In the genomic region with DNA sequence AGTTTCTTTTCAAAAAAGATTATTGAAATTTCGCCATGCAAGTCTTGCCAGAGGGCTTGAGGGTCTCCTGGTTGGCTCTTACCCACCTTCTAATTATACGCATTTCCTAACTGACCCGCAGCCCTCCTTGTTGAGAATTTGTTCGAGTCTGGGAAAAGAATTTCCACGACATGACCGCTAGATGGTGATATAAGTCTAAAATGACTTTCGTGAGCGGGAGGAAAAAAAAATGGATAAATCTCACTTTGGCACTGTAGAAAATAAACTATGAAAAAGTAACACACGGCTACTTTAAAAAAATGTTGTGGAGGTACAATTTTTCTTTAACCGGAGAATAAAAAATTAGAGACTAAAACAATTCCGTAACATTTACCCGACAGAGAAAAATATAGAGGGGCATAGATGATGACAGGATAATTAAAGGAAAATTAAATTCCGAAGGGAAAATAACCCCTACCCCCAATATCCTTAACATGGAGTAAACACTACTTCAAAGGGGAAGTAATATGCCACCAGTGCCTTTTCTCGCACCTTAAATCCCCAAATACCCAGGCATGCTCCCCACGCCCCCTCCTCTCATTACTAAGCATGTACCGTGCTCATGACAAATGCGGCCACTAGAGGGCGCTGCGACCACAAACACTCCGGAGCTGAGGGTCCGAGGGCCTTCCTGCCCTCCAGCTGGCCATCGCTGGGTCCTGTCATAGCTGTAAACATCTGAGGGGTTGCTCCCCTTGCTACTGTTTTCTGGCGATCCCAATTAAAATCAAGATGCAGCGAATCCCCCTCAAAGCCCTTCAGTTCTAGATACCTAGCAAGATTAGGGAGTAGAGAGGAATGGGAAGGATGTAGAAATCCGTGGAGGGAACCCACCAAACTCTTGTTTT, we compare ENCODE assay signal across 8 cellular contexts.
DNase-seq lines count a peak whose midpoint lies in the region; ATAC-seq and TF ChIP-seq lines count a peak whose summit lies in the region.

No MANE protein-coding gene starts in this region.

- H3K27me3 ChIP-seq in Caco-2 (replicated peaks; ENCODE audit: control insufficient read depth, insufficient read depth, low read length) = no peaks in the 10 kb centered on the region; the same call in none of the 2 replicates
- no peaks in the 10 kb centered on the region for H3K27me3 ChIP-seq in Peyer's patch
- no peaks in the 10 kb centered on the region for H3K27me3 ChIP-seq in body of pancreas
- H3K27me3 ChIP-seq in iPS-20b (ENCODE audit: insufficient read depth, low read length) = peaks cover 6% of the 10 kb centered on the region; the same call in 1 of the 2 replicates

- H3K27me3 Mint-ChIP-seq in Caco-2 (ENCODE audit: insufficient read depth, unreplicated experiment) = peaks cover 17% of the 10 kb centered on the region

- no peak overlapping the region for H3K4me3 ChIP-seq in Caco-2 (ENCODE audit: low read depth, low read length)
- no peak overlapping the region for H3K4me3 ChIP-seq in Peyer's patch
- no peak overlapping the region for H3K4me3 ChIP-seq in body of pancreas
- peak overlapping the region; percentile 69 for H3K4me3 ChIP-seq in iPS-20b (ENCODE audit: low read length)

- no TSS peak for BruUV-seq in Caco-2 (replicated peaks; lab: Mats Ljungman, UMichigan)

- intact Hi-C loops in Caco-2 (cut with micrococcal nuclease; ENCODE audit: unreplicated experiment) = loop anchor here (1.0 to 10.0 kb wide), 7 partner anchors 52 to 1049 kb away; no protein-coding TSS in a partner anchor
- intact Hi-C loops in body of pancreas (cut with DNase I) = no loop called here

- H3K36me3 ChIP-seq in Caco-2 (ENCODE audit: control insufficient read depth, insufficient read depth, low read length) (no peaks in the 10 kb centered on the region), Peyer's patch (no peaks in the 10 kb centered on the region), body of pancreas (replicated peaks in 1 of 2; ENCODE audit: insufficient read depth in 1 of 2, low read depth in 2 of 2) (no peaks in the 10 kb centered on the region), iPS-20b (ENCODE audit: insufficient read depth, low read depth, low read length) (no peaks in the 10 kb centered on the region)

- POLR2A ChIA-PET in Caco-2 (lab: Charles Lee) = no interaction called here

- peaks cover 7% of the 10 kb centered on the region for H3K4me1 Mint-ChIP-seq in Caco-2 (ENCODE audit: low read depth, unreplicated experiment)

- H3K27ac Mint-ChIP-seq in Caco-2 (ENCODE audit: unreplicated experiment) = no peak overlapping the region

- H3K9me3 ChIP-seq in Caco-2 (no peaks in the 10 kb centered on the region), Peyer's patch (no peaks in the 10 kb centered on the region), body of pancreas (no peaks in the 10 kb centered on the region), iPS-20b (ENCODE audit: insufficient read depth, low read depth, low read length) (no peaks in the 10 kb centered on the region)

- no peaks in the 10 kb centered on the region for H3K36me3 Mint-ChIP-seq in Caco-2 (ENCODE audit: insufficient read depth, unreplicated experiment)

- WGBS in body of pancreas, 2 donors = 2 to 5% methylated on average over 25 of the region's 25 CpGs

- H3K4me3 Mint-ChIP-seq in Caco-2 (ENCODE audit: unreplicated experiment) = no peak overlapping the region

- H3K4me1 ChIP-seq in Caco-2 (no peaks in the 10 kb centered on the region), Peyer's patch (no peaks in the 10 kb centered on the region), body of pancreas (peaks cover 7% of the 10 kb centered on the region), iPS-20b (ENCODE audit: insufficient read depth, low read length) (no peaks in the 10 kb centered on the region; the same call in 1 of the 2 replicates)

- H3K9ac ChIP-seq in iPS-20b (ENCODE audit: low read depth, low read length) = peak overlapping the region; percentile 35; the same call in 1 of the 2 replicates

- TF ChIP-seq POLR2A in Peyer's patch (IDR thresholded peaks at IDR 0.05) = no peak
- no peak for TF ChIP-seq POLR2A in body of pancreas (IDR thresholded peaks at IDR 0.05)

- TF ChIP-seq CTCF in Caco-2 (IDR thresholded peaks at IDR 0.05; ENCODE audit: insufficient read depth in 1 of 2, low read depth in 1 of 2, low read length in 1 of 2, severe bottlenecking in 1 of 2, unreplicated experiment in 1 of 2) = peak; percentile 65 to 70
- TF ChIP-seq CTCF in Peyer's patch (IDR thresholded peaks at IDR 0.05) = peak in 5 of 6 experiments; percentile 37 to 60 (median 55)
- peak; percentile 25 to 80 (median 61) for TF ChIP-seq CTCF in body of pancreas (IDR thresholded peaks at IDR 0.05)

- CTCF ChIA-PET in Caco-2 (lab: Charles Lee) = interaction anchor here (0.6 to 1.8 kb wide), 4 partner anchors 48 to 284 kb away, joined by 3 to 9 read pairs (median 5); partner anchors contain the start of gene ASTN1

- DNase-seq in Caco-2 (peak; percentile 53 to 59), Kasumi-1 (lab: John Stamatoyannopoulos, UW) (peak; percentile 67 to 70), Peyer's patch (peak in 2 of 3 donors; percentile 18 to 56), body of pancreas (peak; percentile 31 to 66 (median 48))
- peak; percentile 51 for DNase-seq in stimulated activated CD4-positive, alpha-beta T cell treated with anti-CD3 and anti-CD28 coated beads, Interleukin-15, amount 100 ng/mL, for 24 hours

- ATAC-seq in GM19463 (IDR thresholded peaks at IDR 0.05; ENCODE audit: unreplicated experiment) (peak; percentile 76), body of pancreas (peak; percentile 59), GM18520 (IDR thresholded peaks at IDR 0.05; ENCODE audit: unreplicated experiment) (no peak)

- H3K27ac ChIP-seq in Peyer's patch (no peak overlapping the region), body of pancreas (no peak overlapping the region), iPS-20b (ENCODE audit: low read length) (no peak overlapping the region)

- no peaks in the 10 kb centered on the region for H3K9me3 Mint-ChIP-seq in Caco-2 (ENCODE audit: unreplicated experiment)
